12 cellular contexts compared by ENCODE assay signal in genomic region chr2:49004046-49004626, GRCh38.
DNase-seq lines count a peak whose midpoint lies in the region; ATAC-seq, FAIRE-seq and TF ChIP-seq lines count a peak whose summit lies in the region.
"Had no signal": no experiment of that assay in that cellular context is flagged by ENCODE, and none has a peak within 500 bp of the region (broad histone marks: within the 10 kb centered on the region; RNA-seq: fewer than 3 reads in every experiment).

No MANE protein-coding gene starts in this region.

- intact Hi-C loops in thyroid gland (cut with DNase I), result no loop called here

- H3K9me3 ChIP-seq in thyroid gland, result no peaks in the 10 kb centered on the region
- H3K9me3 ChIP-seq: upper lobe of right lung had no signal

- 28 to 42% methylated on average over 1 of the region's 1 CpG for WGBS in thyroid gland, 2 donors

- H3K36me3 ChIP-seq in thyroid gland, result no peaks in the 10 kb centered on the region
- H3K36me3 ChIP-seq: upper lobe of right lung had no signal

- no peaks in the 10 kb centered on the region for H3K4me1 ChIP-seq in thyroid gland

- TF ChIP-seq CTCF in thyroid gland (IDR thresholded peaks at IDR 0.05), result no peak

- no peaks in the 10 kb centered on the region for H3K27me3 ChIP-seq in thyroid gland
- H3K27me3 ChIP-seq: upper lobe of right lung had no signal

- in situ Hi-C loops in ACHN (cut with HindIII; ENCODE audit: low pct_ligation_motif_present, low pct_unique_long_range_greater_than_20kb, low sequenced_read_pairs), result no loop called here

- H3K27ac ChIP-seq in thyroid gland, result no peak overlapping the region
- H3K27ac ChIP-seq: upper lobe of right lung had no signal

- TF ChIP-seq POLR2A in thyroid gland (IDR thresholded peaks at IDR 0.05) (no peak), H54 (IDR thresholded peaks at IDR 0.05; ENCODE audit: low read depth, low read length) (no peak)

- DNase-seq in SK-N-DZ (ENCODE audit: low spot score) (peak; percentile 56), thyroid gland (no peak), H54 (ENCODE audit: insufficient read length, low spot score) (no peak), RCC 7860 (ENCODE audit: low spot score) (no peak), ACHN (no peak)
- DNase-seq: activated CD8-positive, alpha-beta T cell treated with anti-CD3 and anti-CD28 coated beads, Interleukin-2, amount 10 ng/mL, durations not matched to agents 7 days and 5 days; effector CD4-positive, alpha-beta T cell; NCI-H526 treated with DMSO at 0.1 percent for 48 hours; upper lobe of right lung had no signal

- H3K4me3 ChIP-seq in thyroid gland (replicated peaks in 1 of 3), result no peak overlapping the region
- H3K4me3 ChIP-seq: upper lobe of right lung had no signal

- FAIRE-seq in H54 (lab: Jason Lieb, UNC) (no peak), RCC 7860 (lab: Jason Lieb, UNC) (no peak)

- ATAC-seq in GM18502 (IDR thresholded peaks at IDR 0.05; ENCODE audit: poor library complexity, unreplicated experiment) (peak; percentile 75), GM19438 (IDR thresholded peaks at IDR 0.05; ENCODE audit: low read depth, unreplicated experiment) (peak; percentile 51), HG03064 (IDR thresholded peaks at IDR 0.05; ENCODE audit: low read depth, unreplicated experiment) (peak; percentile 73)
- ATAC-seq: activated CD8-positive, alpha-beta T cell treated with anti-CD3 and anti-CD28 coated beads, Interleukin-2, amount 10 ng/mL, durations not matched to agents 7 days and 5 days; upper lobe of right lung had no signal
